Comparison of ENCODE assay signal across 33 cellular contexts in the genomic region with DNA sequence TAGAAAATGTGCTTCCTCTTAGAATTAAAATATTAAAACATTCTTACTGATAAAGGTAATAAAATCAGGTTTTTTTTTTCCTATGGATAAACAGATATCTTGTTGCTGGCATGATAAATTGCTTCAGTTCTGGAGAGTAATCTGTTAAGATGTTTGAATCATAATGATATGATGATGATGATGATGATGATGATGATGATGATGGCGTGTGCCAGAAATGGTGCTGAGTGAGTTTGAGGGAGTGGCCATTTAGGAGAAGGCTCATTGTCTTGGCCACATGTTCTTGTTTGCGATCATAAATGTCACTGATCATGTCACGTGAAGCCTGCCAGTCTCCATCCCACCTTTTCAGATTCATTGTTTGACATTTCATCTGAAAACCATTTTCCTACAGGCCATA.
"Had no signal": no experiment of that assay in that cellular context is flagged by ENCODE, and none has a peak within 500 bp of the region (broad histone marks: within the 10 kb centered on the region; RNA-seq: fewer than 3 reads in every experiment).

No MANE protein-coding gene starts in this region.

- H3K4me3 ChIP-seq: adrenal gland, body of pancreas, breast epithelium had no signal

- H3K9me3 ChIP-seq: adrenal gland, body of pancreas, breast epithelium had no signal

- ATAC-seq: activated CD8-positive, alpha-beta T cell treated with anti-CD3 and anti-CD28 coated beads for 36 hours; activated naive CD4-positive, alpha-beta T cell treated with anti-CD3 and anti-CD28 coated beads, Interleukin-2, amount 50 U/mL, for 72 hours; activated T-cell treated with anti-CD3 and anti-CD28 coated beads, Interleukin-2, amount 50 U/mL, for 4 hours; activated T-cell treated with anti-CD3 and anti-CD28 coated beads, Interleukin-2, amount 50 U/mL, for 72 hours; activated T-helper 17 cell treated with anti-CD3 and anti-CD28 coated beads, Interleukin-2, amount 50 U/mL, for 72 hours; body of pancreas had no signal

- DNase-seq: activated B cell treated with CpG ODN at 0.5 μM for 24 hours; activated CD4-positive, alpha-beta memory T cell treated with anti-CD3 and anti-CD28 coated beads for 36 hours; activated CD4-positive, alpha-beta T cell treated with anti-CD3 and anti-CD28 coated beads for 4 hours; activated CD4-positive, alpha-beta T cell treated with anti-CD3 and anti-CD28 coated beads, Interleukin-2, amount 10 ng/mL, durations not matched to agents 24 days and 14 days; activated CD4-positive, alpha-beta T cell treated with anti-CD3 and anti-CD28 coated beads, Interleukin-2, amount 50 U/mL, for 1 hour; activated CD4-positive, alpha-beta T cell treated with anti-CD3 and anti-CD28 coated beads, Interleukin-2, amount 50 U/mL, for 4 hours; activated CD4-positive, CD25-positive, alpha-beta regulatory T cell treated with anti-CD3 and anti-CD28 coated beads, Interleukin-2, amount 50 U/mL, for 72 hours; activated CD8-positive, alpha-beta memory T cell treated with anti-CD3 and anti-CD28 coated beads, Interleukin-2, amount 50 U/mL, for 4 hours; activated CD8-positive, alpha-beta T cell treated with anti-CD3 and anti-CD28 coated beads for 36 hours; activated effector memory CD4-positive, alpha-beta T cell treated with anti-CD3 and anti-CD28 coated beads, Interleukin-2, amount 50 U/mL, for 16 hours; activated gamma-delta T cell treated with Interleukin-2 at 50 U/mL for 16 hours; activated naive CD4-positive, alpha-beta T cell; activated naive CD4-positive, alpha-beta T cell treated with anti-CD3 and anti-CD28 coated beads for 36 hours; activated naive CD4-positive, alpha-beta T cell treated with anti-CD3 and anti-CD28 coated beads, Interleukin-2, amount 50 U/mL, for 16 hours; activated naive CD8-positive, alpha-beta T cell treated with anti-CD3 and anti-CD28 coated beads for 36 hours; activated T-cell treated with anti-CD3 and anti-CD28 coated beads for 4 hours; activated T-cell treated with anti-CD3 and anti-CD28 coated beads, Interleukin-2, amount 50 U/mL, for 1 hour; activated T-cell treated with anti-CD3 and anti-CD28 coated beads, Interleukin-2, amount 50 U/mL, for 4 hours; activated T-cell treated with anti-CD3 and anti-CD28 coated beads, Interleukin-2, amount 50 U/mL, for 72 hours; adrenal gland; amniotic stem cell; aorta; body of pancreas; brain microvascular endothelial cell; cerebellar nuclear complex; T-helper 2 cell; T-helper 9 cell had no signal

- H3K36me3 ChIP-seq: adrenal gland, brain microvascular endothelial cell, breast epithelium had no signal

- H3K4me1 ChIP-seq: adrenal gland, body of pancreas, breast epithelium had no signal

- FAIRE-seq: astrocyte, TTC549 had no signal

- H3K27ac ChIP-seq: adrenal gland, body of pancreas, brain microvascular endothelial cell, breast epithelium, VCaP had no signal

- H3K27me3 ChIP-seq: adrenal gland, body of pancreas, brain microvascular endothelial cell, breast epithelium had no signal
